ENCODE assay signal across 1 cellular context in genomic region chr1:59026472-59026948, GRCh38.
TF ChIP-seq lines count a peak whose summit lies in the region.

No MANE protein-coding gene starts in this region.

TF ChIP-seq in GM23338, 12 proteins besides CTCF, POLR2A, EP300 and RAD21 (continued from another document):
- TF ChIP-seq, protein P1, sequence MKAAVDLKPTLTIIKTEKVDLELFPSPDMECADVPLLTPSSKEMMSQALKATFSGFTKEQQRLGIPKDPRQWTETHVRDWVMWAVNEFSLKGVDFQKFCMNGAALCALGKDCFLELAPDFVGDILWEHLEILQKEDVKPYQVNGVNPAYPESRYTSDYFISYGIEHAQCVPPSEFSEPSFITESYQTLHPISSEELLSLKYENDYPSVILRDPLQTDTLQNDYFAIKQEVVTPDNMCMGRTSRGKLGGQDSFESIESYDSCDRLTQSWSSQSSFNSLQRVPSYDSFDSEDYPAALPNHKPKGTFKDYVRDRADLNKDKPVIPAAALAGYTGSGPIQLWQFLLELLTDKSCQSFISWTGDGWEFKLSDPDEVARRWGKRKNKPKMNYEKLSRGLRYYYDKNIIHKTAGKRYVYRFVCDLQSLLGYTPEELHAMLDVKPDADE (IDR thresholded peaks at IDR 0.05): no peak
- TF ChIP-seq, protein P2, sequence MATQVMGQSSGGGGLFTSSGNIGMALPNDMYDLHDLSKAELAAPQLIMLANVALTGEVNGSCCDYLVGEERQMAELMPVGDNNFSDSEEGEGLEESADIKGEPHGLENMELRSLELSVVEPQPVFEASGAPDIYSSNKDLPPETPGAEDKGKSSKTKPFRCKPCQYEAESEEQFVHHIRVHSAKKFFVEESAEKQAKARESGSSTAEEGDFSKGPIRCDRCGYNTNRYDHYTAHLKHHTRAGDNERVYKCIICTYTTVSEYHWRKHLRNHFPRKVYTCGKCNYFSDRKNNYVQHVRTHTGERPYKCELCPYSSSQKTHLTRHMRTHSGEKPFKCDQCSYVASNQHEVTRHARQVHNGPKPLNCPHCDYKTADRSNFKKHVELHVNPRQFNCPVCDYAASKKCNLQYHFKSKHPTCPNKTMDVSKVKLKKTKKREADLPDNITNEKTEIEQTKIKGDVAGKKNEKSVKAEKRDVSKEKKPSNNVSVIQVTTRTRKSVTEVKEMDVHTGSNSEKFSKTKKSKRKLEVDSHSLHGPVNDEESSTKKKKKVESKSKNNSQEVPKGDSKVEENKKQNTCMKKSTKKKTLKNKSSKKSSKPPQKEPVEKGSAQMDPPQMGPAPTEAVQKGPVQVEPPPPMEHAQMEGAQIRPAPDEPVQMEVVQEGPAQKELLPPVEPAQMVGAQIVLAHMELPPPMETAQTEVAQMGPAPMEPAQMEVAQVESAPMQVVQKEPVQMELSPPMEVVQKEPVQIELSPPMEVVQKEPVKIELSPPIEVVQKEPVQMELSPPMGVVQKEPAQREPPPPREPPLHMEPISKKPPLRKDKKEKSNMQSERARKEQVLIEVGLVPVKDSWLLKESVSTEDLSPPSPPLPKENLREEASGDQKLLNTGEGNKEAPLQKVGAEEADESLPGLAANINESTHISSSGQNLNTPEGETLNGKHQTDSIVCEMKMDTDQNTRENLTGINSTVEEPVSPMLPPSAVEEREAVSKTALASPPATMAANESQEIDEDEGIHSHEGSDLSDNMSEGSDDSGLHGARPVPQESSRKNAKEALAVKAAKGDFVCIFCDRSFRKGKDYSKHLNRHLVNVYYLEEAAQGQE (IDR thresholded peaks at IDR 0.05; ENCODE audit: unreplicated experiment): no peak
- TF ChIP-seq STAT1 (IDR thresholded peaks at IDR 0.05; ENCODE audit: unreplicated experiment): no peak
- TF ChIP-seq ZNF331 (CRISPR knock-in tag; IDR thresholded peaks at IDR 0.05; ENCODE audit: low read depth): no peak
